Comparison of ENCODE assay signal across 24 cellular contexts in genomic region chr17:41010421-41010820, GRCh38. TPM values are rescaled to one million over a fixed set of nuclear protein-coding genes. Genes with fewer than 3 reads are reported as not detected.
"Had no signal": no experiment of that assay in that cellular context is flagged by ENCODE, and none has a peak within 500 bp of the region (broad histone marks: within the 10 kb centered on the region; RNA-seq: fewer than 3 reads in every experiment).

No MANE protein-coding gene starts in this region.

- H3K27ac ChIP-seq: hepatocyte, pancreas, prostate gland, spleen, testis, tibial nerve, upper lobe of right lung had no signal

- H3K4me3 ChIP-seq: hepatocyte, lung, pancreas, prostate gland, spleen, testis, tibial nerve, upper lobe of right lung had no signal

- DNase-seq: effector memory CD4-positive, alpha-beta T cell; foreskin melanocyte; head of caudate nucleus; left colon; left ventricle myocardium superior; mesendoderm; naive B cell; occipital lobe; pancreas; spleen; stimulated activated CD4-positive, alpha-beta T cell treated with anti-CD3 and anti-CD28 coated beads, Interleukin-15, amount 100 ng/mL, for 24 hours; stimulated activated CD4-positive, alpha-beta T cell treated with anti-CD3 and anti-CD28 coated beads, Interleukin-1b, Interleukin-23, amount 100 ng/mL, for 48 hours; stimulated activated CD4-positive, alpha-beta T cell treated with anti-CD3 and anti-CD28 coated beads, Interleukin-4, amount 100 ng/mL, for 24 hours; testis; upper lobe of right lung had no signal

RNA-seq across cellular contexts. Expression of gene KRTAP3-1, which starts 1.5 kb away (rescaled TPM):
- total RNA-seq: esophagus mucosa, hepatocyte, kidney epithelial cell, left colon, left ventricle myocardium superior, lung, occipital lobe, pancreas, prostate gland, renal cortical epithelial cell, sciatic nerve, skeletal muscle tissue, spleen, testis, tibial nerve, upper lobe of right lung had no signal

RNA-seq across cellular contexts. Expression of gene KRTAP3-2, which starts 10.7 kb away (rescaled TPM):
- total RNA-seq: esophagus mucosa, hepatocyte, kidney epithelial cell, left colon, left ventricle myocardium superior, lung, occipital lobe, pancreas, prostate gland, renal cortical epithelial cell, sciatic nerve, skeletal muscle tissue, spleen, testis, tibial nerve, upper lobe of right lung had no signal

RNA-seq across cellular contexts. Expression of gene KRTAP3-3, which starts 16.5 kb away (rescaled TPM):
- total RNA-seq: esophagus mucosa, hepatocyte, kidney epithelial cell, left colon, left ventricle myocardium superior, lung, occipital lobe, pancreas, prostate gland, renal cortical epithelial cell, sciatic nerve, skeletal muscle tissue, spleen, testis, tibial nerve, upper lobe of right lung had no signal

RNA-seq across cellular contexts. Expression of gene KRTAP1-5, which starts 16.6 kb away (rescaled TPM):
- total RNA-seq: esophagus mucosa, hepatocyte, kidney epithelial cell, left colon, left ventricle myocardium superior, lung, occipital lobe, pancreas, renal cortical epithelial cell, sciatic nerve, skeletal muscle tissue, spleen, testis, upper lobe of right lung had no signal

RNA-seq across cellular contexts. Expression of gene KRTAP1-4, which starts 19.6 kb away (rescaled TPM):
- total RNA-seq: esophagus mucosa, hepatocyte, kidney epithelial cell, left colon, left ventricle myocardium superior, lung, occipital lobe, pancreas, prostate gland, renal cortical epithelial cell, sciatic nerve, skeletal muscle tissue, spleen, testis, tibial nerve, upper lobe of right lung had no signal
